34 cellular contexts compared by ENCODE assay signal in the genomic region with DNA sequence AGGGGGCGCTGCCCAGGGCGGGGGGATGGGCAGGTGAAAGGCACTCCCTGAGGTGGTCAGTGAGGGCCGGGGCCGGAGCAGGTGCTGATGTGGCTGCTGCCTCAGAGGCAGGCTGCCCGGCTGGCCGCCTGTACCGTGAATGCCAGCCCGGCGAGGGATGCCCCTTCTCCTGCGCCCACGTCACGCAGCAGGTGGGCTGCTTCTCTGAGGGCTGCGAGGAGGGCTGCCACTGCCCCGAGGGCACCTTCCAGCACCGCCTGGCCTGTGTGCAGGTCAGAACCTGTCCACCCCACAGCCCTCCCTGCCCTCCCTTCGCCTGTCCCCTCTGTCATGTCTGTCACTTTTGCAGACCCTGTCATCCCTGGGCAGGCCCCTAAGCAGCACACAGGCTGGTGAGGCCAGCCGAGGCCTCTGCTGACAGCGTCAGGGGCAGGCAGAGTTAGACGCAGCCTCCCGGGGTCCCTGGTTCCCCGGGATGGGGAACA. TPM values are rescaled to one million over a fixed set of nuclear protein-coding genes. Genes with fewer than 3 reads are reported as not detected.
"Had no signal": no experiment of that assay in that cellular context is flagged by ENCODE, and none has a peak within 500 bp of the region (broad histone marks: within the 10 kb centered on the region; RNA-seq: fewer than 3 reads in every experiment).

No MANE protein-coding gene starts in this region.

- H3K9me3 Mint-ChIP-seq: activated B cell treated with CpG ODN at 0.5 μM for 24 hours; activated CD4-positive, alpha-beta memory T cell treated with anti-CD3 and anti-CD28 coated beads for 36 hours; activated naive CD4-positive, alpha-beta T cell treated with anti-CD3 and anti-CD28 coated beads, Interleukin-2, amount 10 ng/mL, durations not matched to agents 7 days and 5 days; activated naive CD8-positive, alpha-beta T cell treated with anti-CD3 and anti-CD28 coated beads, Interleukin-2, amount 50 U/mL, for 24 hours; central memory CD8-positive, alpha-beta T cell had no signal

- H3K36me3 ChIP-seq: ascending aorta, cardiac muscle cell had no signal

- H3K9me3 ChIP-seq: ascending aorta had no signal

- H3K27me3 ChIP-seq: ascending aorta, cardiac muscle cell had no signal

- H3K4me1 Mint-ChIP-seq: activated B cell treated with CpG ODN at 0.5 μM for 24 hours; activated CD8-positive, alpha-beta memory T cell treated with anti-CD3 and anti-CD28 coated beads, Interleukin-2, amount 10 ng/mL, durations not matched to agents 7 days and 5 days; activated naive CD4-positive, alpha-beta T cell treated with anti-CD3 and anti-CD28 coated beads, Interleukin-2, amount 10 ng/mL, durations not matched to agents 7 days and 5 days; activated naive CD8-positive, alpha-beta T cell treated with anti-CD3 and anti-CD28 coated beads, Interleukin-2, amount 50 U/mL, for 24 hours; central memory CD8-positive, alpha-beta T cell had no signal

- DNase-seq: activated B cell treated with CpG ODN at 0.5 μM for 24 hours; activated CD4-positive, alpha-beta memory T cell treated with anti-CD3 and anti-CD28 coated beads for 36 hours; activated CD4-positive, alpha-beta T cell treated with anti-CD3 and anti-CD28 coated beads for 4 hours; activated CD4-positive, alpha-beta T cell treated with anti-CD3 and anti-CD28 coated beads, Interleukin-2, amount 50 U/mL, for 1 hour; activated CD4-positive, CD25-positive, alpha-beta regulatory T cell treated with anti-CD3 and anti-CD28 coated beads, Interleukin-2, amount 50 U/mL, for 72 hours; activated CD8-positive, alpha-beta memory T cell treated with anti-CD3 and anti-CD28 coated beads for 24 hours; activated CD8-positive, alpha-beta memory T cell treated with anti-CD3 and anti-CD28 coated beads, Interleukin-2, amount 10 ng/mL, durations not matched to agents 7 days and 5 days; activated CD8-positive, alpha-beta memory T cell treated with anti-CD3 and anti-CD28 coated beads, Interleukin-2, amount 50 U/mL, for 48 hours; activated effector memory CD4-positive, alpha-beta T cell treated with Interleukin-2 at 50 U/mL for 16 hours; activated naive CD4-positive, alpha-beta T cell treated with anti-CD3 and anti-CD28 coated beads, Interleukin-2, amount 10 ng/mL, durations not matched to agents 7 days and 5 days; activated naive CD8-positive, alpha-beta T cell treated with anti-CD3 and anti-CD28 coated beads, Interleukin-2, amount 50 U/mL, for 24 hours; activated T-cell treated with anti-CD3 and anti-CD28 coated beads, Interleukin-2, amount 50 U/mL, for 48 hours; amniotic stem cell; NCI-H1105; NCI-H1436 treated with DMSO at 0.1 percent for 48 hours; NCI-H1694 treated with DMSO at 0.1 percent for 48 hours; NCI-H2029 treated with DMSO at 0.1 percent for 48 hours; NCI-H2107; NCI-H2171; NCI-H510A; NCI-H748 treated with DMSO at 0.1 percent for 48 hours; NK-92 treated with Interleukin-12 subunit alpha and Interleukin-12 subunit beta, amount 100 ng/mL, for 24 hours; PC-9; SW 1271; T-helper 1 cell; T-helper 2 cell; T-helper 9 cell had no signal

- H2AFZ ChIP-seq: PC-9 had no signal

- H3K4me3 ChIP-seq: ascending aorta, cardiac muscle cell, K562, PC-9 had no signal

- H3K36me3 Mint-ChIP-seq: activated CD4-positive, alpha-beta memory T cell treated with anti-CD3 and anti-CD28 coated beads for 36 hours; activated CD8-positive, alpha-beta memory T cell treated with anti-CD3 and anti-CD28 coated beads, Interleukin-2, amount 10 ng/mL, durations not matched to agents 7 days and 5 days; activated naive CD4-positive, alpha-beta T cell treated with anti-CD3 and anti-CD28 coated beads, Interleukin-2, amount 10 ng/mL, durations not matched to agents 7 days and 5 days; activated naive CD8-positive, alpha-beta T cell had no signal

- H3K27ac ChIP-seq: ascending aorta, cardiac muscle cell, PC-9, RWPE1, VCaP had no signal

- H3K4me2 ChIP-seq: PC-9 had no signal

- H3K4me1 ChIP-seq: ascending aorta had no signal

- H3K27ac Mint-ChIP-seq: activated B cell treated with CpG ODN at 0.5 μM for 24 hours; activated CD4-positive, alpha-beta memory T cell treated with anti-CD3 and anti-CD28 coated beads for 36 hours; activated CD8-positive, alpha-beta memory T cell treated with anti-CD3 and anti-CD28 coated beads, Interleukin-2, amount 10 ng/mL, durations not matched to agents 7 days and 5 days; activated naive CD4-positive, alpha-beta T cell treated with anti-CD3 and anti-CD28 coated beads, Interleukin-2, amount 10 ng/mL, durations not matched to agents 7 days and 5 days; activated naive CD8-positive, alpha-beta T cell; activated naive CD8-positive, alpha-beta T cell treated with anti-CD3 and anti-CD28 coated beads, Interleukin-2, amount 50 U/mL, for 24 hours had no signal

- ATAC-seq: activated CD8-positive, alpha-beta memory T cell treated with anti-CD3 and anti-CD28 coated beads, Interleukin-2, amount 10 ng/mL, durations not matched to agents 7 days and 5 days; activated naive CD8-positive, alpha-beta T cell treated with anti-CD3 and anti-CD28 coated beads, Interleukin-2, amount 50 U/mL, for 24 hours; K562 had no signal

- H3K4me3 Mint-ChIP-seq: activated B cell treated with CpG ODN at 0.5 μM for 24 hours; activated CD4-positive, alpha-beta memory T cell treated with anti-CD3 and anti-CD28 coated beads for 36 hours; activated CD8-positive, alpha-beta memory T cell treated with anti-CD3 and anti-CD28 coated beads, Interleukin-2, amount 10 ng/mL, durations not matched to agents 7 days and 5 days; activated naive CD4-positive, alpha-beta T cell treated with anti-CD3 and anti-CD28 coated beads, Interleukin-2, amount 10 ng/mL, durations not matched to agents 7 days and 5 days; activated naive CD8-positive, alpha-beta T cell; activated naive CD8-positive, alpha-beta T cell treated with anti-CD3 and anti-CD28 coated beads, Interleukin-2, amount 50 U/mL, for 24 hours; central memory CD8-positive, alpha-beta T cell had no signal

- H3K27me3 Mint-ChIP-seq: activated B cell treated with CpG ODN at 0.5 μM for 24 hours; activated CD4-positive, alpha-beta memory T cell treated with anti-CD3 and anti-CD28 coated beads for 36 hours; activated CD8-positive, alpha-beta memory T cell treated with anti-CD3 and anti-CD28 coated beads, Interleukin-2, amount 10 ng/mL, durations not matched to agents 7 days and 5 days; activated naive CD4-positive, alpha-beta T cell treated with anti-CD3 and anti-CD28 coated beads, Interleukin-2, amount 10 ng/mL, durations not matched to agents 7 days and 5 days; activated naive CD8-positive, alpha-beta T cell; activated naive CD8-positive, alpha-beta T cell treated with anti-CD3 and anti-CD28 coated beads, Interleukin-2, amount 50 U/mL, for 24 hours; central memory CD8-positive, alpha-beta T cell had no signal

RNA-seq across cellular contexts. Expression of a gene that starts 42.9 kb away (rescaled TPM):
- total RNA-seq: activated CD8-positive, alpha-beta memory T cell treated with anti-CD3 and anti-CD28 coated beads, Interleukin-2, amount 10 ng/mL, durations not matched to agents 7 days and 5 days had no signal
